Comparison of ENCODE assay signal across 8 cellular contexts in genomic region chrX:106802388-106803275, GRCh38. TPM values are rescaled to one million over a fixed set of nuclear protein-coding genes. Genes with fewer than 3 reads are reported as not detected.
DNase-seq lines count a peak whose midpoint lies in the region; ATAC-seq and TF ChIP-seq lines count a peak whose summit lies in the region.

TSS of gene TBC1D8B (plus strand) at chrX:106802673. CDS start at chrX:106802854, 181 bp downstream.

- H3K27me3 Mint-ChIP-seq in endodermal cell (ENCODE audit: insufficient read depth): peaks cover 31% of the 10 kb centered on the region
- peaks cover 20 to 32% of the 10 kb centered on the region in 2 donors for H3K27me3 Mint-ChIP-seq in stimulated activated naive B cell treated with anti-CD40 and anti-IgM and Interleukin-4, amounts not matched to agents 10 μg/mL and 1 μg/mL and 100 μg/mL, for 72 hours

- H3K36me3 Mint-ChIP-seq in endodermal cell (ENCODE audit: low read depth): no peaks in the 10 kb centered on the region
- H3K36me3 Mint-ChIP-seq in stimulated activated naive B cell treated with anti-CD40 and anti-IgM and Interleukin-4, amounts not matched to agents 10 μg/mL and 1 μg/mL and 100 μg/mL, for 72 hours: peaks cover 0 to 3% of the 10 kb centered on the region in 2 donors

- H3K4me1 ChIP-seq in endodermal cell (ENCODE audit: control insufficient read depth, insufficient read depth, low read length): no peaks in the 10 kb centered on the region
- no peaks in the 10 kb centered on the region for H3K4me1 ChIP-seq in lower lobe of right lung

- H3K27ac ChIP-seq in 22Rv1 (peak within 1 kb of the TSS; percentile 40; the same call in 1 of the 2 replicates), endodermal cell (ENCODE audit: low read depth, low read length) (no peak within 1 kb of the TSS), lower lobe of right lung (peak within 1 kb of the TSS; percentile 64)

- peaks cover 43% of the 10 kb centered on the region for H3K27me3 ChIP-seq in endodermal cell (ENCODE audit: control insufficient read depth, insufficient read depth, low read length, poor library complexity, severe bottlenecking)
- H3K27me3 ChIP-seq in lower lobe of right lung (ENCODE audit: low read depth): no peaks in the 10 kb centered on the region

- ATAC-seq in GM18498 (IDR thresholded peaks at IDR 0.05; ENCODE audit: unreplicated experiment) (peak; percentile 99), HG02798 (IDR thresholded peaks at IDR 0.05; ENCODE audit: poor library complexity, unreplicated experiment) (peak; percentile 99), lower lobe of right lung (peak; percentile 98 to 100)
- peak; percentile 91 to 95 for ATAC-seq in stimulated activated naive B cell treated with anti-CD40 and anti-IgM and Interleukin-4, amounts not matched to agents 10 μg/mL and 1 μg/mL and 100 μg/mL, for 72 hours (replicated peaks)

- no peaks in the 10 kb centered on the region for H3K36me3 ChIP-seq in endodermal cell (ENCODE audit: control insufficient read depth, insufficient read depth, low read length)
- no peaks in the 10 kb centered on the region for H3K36me3 ChIP-seq in lower lobe of right lung

- H3K4me1 Mint-ChIP-seq in endodermal cell: peaks cover 3% of the 10 kb centered on the region
- peaks cover 14 to 15% of the 10 kb centered on the region in 2 donors for H3K4me1 Mint-ChIP-seq in stimulated activated naive B cell treated with anti-CD40 and anti-IgM and Interleukin-4, amounts not matched to agents 10 μg/mL and 1 μg/mL and 100 μg/mL, for 72 hours

- H3K4me3 ChIP-seq in endodermal cell (ENCODE audit: low read length): peak within 1 kb of the TSS; percentile 89
- H3K4me3 ChIP-seq in lower lobe of right lung: peak within 1 kb of the TSS; percentile 63

- peak within 1 kb of the TSS; percentile 86 for H3K27ac Mint-ChIP-seq in endodermal cell
- H3K27ac Mint-ChIP-seq in stimulated activated naive B cell treated with anti-CD40 and anti-IgM and Interleukin-4, amounts not matched to agents 10 μg/mL and 1 μg/mL and 100 μg/mL, for 72 hours: peak within 1 kb of the TSS; percentile 31

- peak within 1 kb of the TSS; percentile 89 for H3K4me3 Mint-ChIP-seq in endodermal cell
- H3K4me3 Mint-ChIP-seq in stimulated activated naive B cell treated with anti-CD40 and anti-IgM and Interleukin-4, amounts not matched to agents 10 μg/mL and 1 μg/mL and 100 μg/mL, for 72 hours: peak within 1 kb of the TSS; percentile 95 to 98

- peak within 1 kb of the TSS; percentile 57 for H3K9ac ChIP-seq in endodermal cell (ENCODE audit: extremely low read depth, low read length, poor library complexity, severe bottlenecking)

- 0% methylated on average over 1 to 34 of the region's 36 CpGs for WGBS in endodermal cell (ENCODE audit: insufficient coverage in 1 of 2, insufficient read length in 1 of 2), 2 experiments

- peaks cover 43% of the 10 kb centered on the region for H3K9me3 Mint-ChIP-seq in endodermal cell
- peaks cover 0 to 8% of the 10 kb centered on the region in 2 donors for H3K9me3 Mint-ChIP-seq in stimulated activated naive B cell treated with anti-CD40 and anti-IgM and Interleukin-4, amounts not matched to agents 10 μg/mL and 1 μg/mL and 100 μg/mL, for 72 hours

- intact Hi-C loops in lower lobe of right lung (cut with DNase I): no loop called here

- DNase-seq in NCI-H2029 (lab: John Stamatoyannopoulos, UW) (peak; percentile 74), endodermal cell (peak; percentile 87), lower lobe of right lung (peak; percentile 73)
- DNase-seq in activated CD4-positive, alpha-beta T cell treated with anti-CD3 and anti-CD28 coated beads for 1 hour: peak; percentile 6
- DNase-seq in stimulated activated naive B cell treated with anti-CD40 and anti-IgM and Interleukin-4, amounts not matched to agents 10 μg/mL and 1 μg/mL and 100 μg/mL, for 72 hours: peak; percentile 9

- TF ChIP-seq CTCF in 22Rv1 (IDR thresholded peaks at IDR 0.05): no peak
- no peak for TF ChIP-seq CTCF in endodermal cell (conservative IDR thresholded peaks at IDR 0.05)
- no peak for TF ChIP-seq CTCF in lower lobe of right lung (IDR thresholded peaks at IDR 0.05)

- H3K9me3 ChIP-seq in endodermal cell (ENCODE audit: control insufficient read depth, low read length) (no peaks in the 10 kb centered on the region), lower lobe of right lung (no peaks in the 10 kb centered on the region)

RNA-seq across cellular contexts. Expression of gene TBC1D8B, which starts in this region (rescaled TPM):
- total RNA-seq in endodermal cell (1 to 10 TPM; 4.0 to 5.5 TPM), lower lobe of right lung (7.4 TPM)
- polyA plus RNA-seq in endodermal cell (2013, experiment 1 of 2): 1.7 TPM
- polyA plus RNA-seq in endodermal cell (2013, experiment 2 of 2): 1.7 TPM

Comparison
In these comparisons a context has a peak if more than half of its experiments do, and no peak if none do; other contexts are left out.
1. DNase-seq: peak in every context shown above with its lines; median percentile 87 in endodermal cell; 74 in NCI-H2029; 73 in lower lobe of right lung; 9 in stimulated activated naive B cell treated with anti-CD40 and anti-IgM and Interleukin-4, amounts not matched to agents 10 μg/mL and 1 μg/mL and 100 μg/mL, for 72 hours; 6 in activated CD4-positive, alpha-beta T cell treated with anti-CD3 and anti-CD28 coated beads for 1 hour.